In genomic region chr14:58100735-58101368, GRCh38 we compare ENCODE assay signal across 19 cellular contexts. TPM values are rescaled to one million over a fixed set of nuclear protein-coding genes. Genes with fewer than 3 reads are reported as not detected.
DNase-seq lines count a peak whose midpoint lies in the region; ATAC-seq and TF ChIP-seq lines count a peak whose summit lies in the region.
"Had no signal": no experiment of that assay in that cellular context is flagged by ENCODE, and none has a peak within 500 bp of the region (broad histone marks: within the 10 kb centered on the region; RNA-seq: fewer than 3 reads in every experiment).

No MANE protein-coding gene starts in this region.

- H3K4me3 ChIP-seq in MG63 (no peak overlapping the region), mammary epithelial cell (replicated peaks in 1 of 3; ENCODE audit: insufficient read depth in 1 of 3, low read depth in 2 of 3, low read length in 3 of 3) (no peak overlapping the region), trophoblast cell (ENCODE audit: low read depth, low read length) (no peak overlapping the region)
- H3K4me3 ChIP-seq: BLaER1, smooth muscle cell had no signal

- DNase-seq in Daoy (ENCODE audit: low read depth) (peak; percentile 71), MG63 (peak; percentile 34), mammary epithelial cell (peak; percentile 11), myocyte (ENCODE audit: low read depth) (peak; percentile 16), islet precursor cell (no peak), trophoblast cell (no peak)
- DNase-seq: activated CD4-positive, CD25-positive, alpha-beta regulatory T cell; activated CD8-positive, alpha-beta memory T cell treated with anti-CD3 and anti-CD28 coated beads, Interleukin-2, amount 10 ng/mL, durations not matched to agents 7 days and 5 days; activated gamma-delta T cell treated with Interleukin-2 at 50 U/mL for 16 hours; DMS79; endodermal cell; glutamatergic neuron; NCI-H1930; NCI-H524; stimulated activated naive CD8-positive, alpha-beta T cell treated with anti-CD3 and anti-CD28 coated beads, Interleukin-15, Interleukin-2, amounts not matched to agents 100 U/mL and 50 U/mL, for 24 hours had no signal

- H4K91ac ChIP-seq in trophoblast cell (ENCODE audit: low read depth, low read length) = no peak overlapping the region

- no peak overlapping the region for H2BK120ac ChIP-seq in trophoblast cell (ENCODE audit: insufficient read depth, low read length, poor library complexity)

- in situ Hi-C loops in mammary epithelial cell (cut with MboI; ENCODE audit: low sequenced_read_pairs in 2 of 2) = loop anchor here (25.0 kb wide), 3 partner anchors 161 to 961 kb away; no protein-coding TSS in a partner anchor

- H3K18ac ChIP-seq in trophoblast cell (ENCODE audit: low read length) = no peak overlapping the region

- H3K27ac ChIP-seq in mammary epithelial cell (ENCODE audit: insufficient read depth, low read depth, low read length) (no peak overlapping the region), trophoblast cell (ENCODE audit: low read depth, low read length) (no peak overlapping the region)
- H3K27ac ChIP-seq: BLaER1 had no signal

- H2AK5ac ChIP-seq in trophoblast cell (ENCODE audit: low read length) = no peak overlapping the region

- dilution Hi-C loops in mammary epithelial cell (cut with HindIII; ENCODE audit: low sequenced_read_pairs) = no loop called here

- no peak overlapping the region for H3K23ac ChIP-seq in trophoblast cell (ENCODE audit: low read length)

- no peaks in the 10 kb centered on the region for H4K20me1 ChIP-seq in mammary epithelial cell (ENCODE audit: insufficient read depth, low read length)
- H4K20me1 ChIP-seq: BLaER1 had no signal

- CTCF ChIA-PET in mammary epithelial cell (lab: Charles Lee; ENCODE audit: low non-redundant PET) = no interaction called here

- no peak overlapping the region for H3K14ac ChIP-seq in trophoblast cell (ENCODE audit: low read length)

- H3K79me1 ChIP-seq in trophoblast cell (ENCODE audit: low read length) = no peaks in the 10 kb centered on the region

- H3K27me3 ChIP-seq in MG63 (no peaks in the 10 kb centered on the region), mammary epithelial cell (ENCODE audit: insufficient read depth, low read length) (no peaks in the 10 kb centered on the region), trophoblast cell (ENCODE audit: insufficient read depth, low read length) (no peaks in the 10 kb centered on the region)
- H3K27me3 ChIP-seq: BLaER1 had no signal

- H3K9ac ChIP-seq in mammary epithelial cell (ENCODE audit: insufficient read depth, low read length) (no peak overlapping the region), trophoblast cell (ENCODE audit: low read length) (no peak overlapping the region)
- H3K9ac ChIP-seq: BLaER1 had no signal

- H3K4me2 ChIP-seq in mammary epithelial cell (ENCODE audit: insufficient read depth, low read depth, low read length) = no peak overlapping the region
- H3K4me2 ChIP-seq in trophoblast cell (ENCODE audit: low read length) = no peak overlapping the region
- H3K4me2 ChIP-seq: BLaER1, smooth muscle cell had no signal

- BruUV-seq in mammary epithelial cell (replicated peaks; lab: Mats Ljungman, UMichigan) = no TSS peak

- H4K12ac ChIP-seq in trophoblast cell (ENCODE audit: low read depth, low read length) = no peak overlapping the region

- no peaks in the 10 kb centered on the region for H3K4me1 ChIP-seq in mammary epithelial cell (ENCODE audit: insufficient read depth, low read length)
- no peaks in the 10 kb centered on the region for H3K4me1 ChIP-seq in trophoblast cell (ENCODE audit: control insufficient read depth in 1 of 2, insufficient read depth in 2 of 2, low read length in 2 of 2)

- no peak for TF ChIP-seq CTCF in mammary epithelial cell (conservative IDR thresholded peaks at IDR 0.05 in 1 of 2, IDR thresholded peaks at IDR 0.05 in 1 of 2; ENCODE audit: extremely low read depth in 1 of 2, insufficient read depth in 1 of 2, low read depth in 1 of 2, low read length in 2 of 2)

- H3K36me3 ChIP-seq in MG63 (no peaks in the 10 kb centered on the region), mammary epithelial cell (ENCODE audit: insufficient read depth, low read length) (no peaks in the 10 kb centered on the region), trophoblast cell (ENCODE audit: control insufficient read depth in 1 of 2, insufficient read depth in 2 of 2, low read length in 2 of 2) (no peaks in the 10 kb centered on the region)
- H3K36me3 ChIP-seq: BLaER1 had no signal

- WGBS in mammary epithelial cell (ENCODE audit: low coverage, missing lambda C conversion rate) = 74% methylated on average over 3 of the region's 4 CpGs
- no CpG with 5 or more reads among the region's 4 CpGs for WGBS in trophoblast cell (ENCODE audit: extremely low coverage, insufficient coverage, insufficient read length)

- no peak overlapping the region for H4K8ac ChIP-seq in trophoblast cell (ENCODE audit: low read depth, low read length)

- H3K9me3 ChIP-seq in MG63 = no peaks in the 10 kb centered on the region
- no peaks in the 10 kb centered on the region for H3K9me3 ChIP-seq in mammary epithelial cell (replicated peaks; ENCODE audit: insufficient read depth, low read length)
- no peaks in the 10 kb centered on the region for H3K9me3 ChIP-seq in trophoblast cell (ENCODE audit: insufficient read depth, low read depth, low read length)
- H3K9me3 ChIP-seq: BLaER1 had no signal

- ATAC-seq in HG03139 (IDR thresholded peaks at IDR 0.05; ENCODE audit: unreplicated experiment) = no peak
- no peak for ATAC-seq in GM18517 (IDR thresholded peaks at IDR 0.05; ENCODE audit: unreplicated experiment)
- ATAC-seq: activated CD8-positive, alpha-beta memory T cell treated with anti-CD3 and anti-CD28 coated beads, Interleukin-2, amount 10 ng/mL, durations not matched to agents 7 days and 5 days; stimulated activated naive CD8-positive, alpha-beta T cell treated with anti-CD3 and anti-CD28 coated beads, Interleukin-15, Interleukin-2, amounts not matched to agents 100 U/mL and 50 U/mL, for 24 hours had no signal

- intact Hi-C loops in mammary epithelial cell (cut with micrococcal nuclease) = no loop called here

- no peak overlapping the region for H2BK12ac ChIP-seq in trophoblast cell (ENCODE audit: low read length)

- H3K79me2 ChIP-seq in mammary epithelial cell (ENCODE audit: insufficient read depth, low read length) = no peaks in the 10 kb centered on the region
- H3K79me2 ChIP-seq in trophoblast cell (ENCODE audit: control insufficient read depth, insufficient read depth, low read length, poor library complexity) = no peaks in the 10 kb centered on the region

- H2BK5ac ChIP-seq in trophoblast cell (ENCODE audit: low read depth, low read length, poor library complexity) = no peak overlapping the region

- H2AFZ ChIP-seq in mammary epithelial cell (ENCODE audit: low read depth, low read length) (no peak overlapping the region), trophoblast cell (ENCODE audit: insufficient read depth, low read length, poor library complexity) (no peak overlapping the region)

- no peak overlapping the region for H3K4ac ChIP-seq in trophoblast cell (ENCODE audit: low read depth, low read length)

RNA-seq across cellular contexts. Expression of gene ARMH4, which starts 51.2 kb away (rescaled TPM):
- total RNA-seq in Daoy (2014; rRNA removed; shearing (Covaris generic)) = 2.9 and 3.3 TPM in 2 replicates
- total RNA-seq in MG63 (2014; rRNA removed; shearing (Covaris generic); ENCODE audit: low replicate concordance) = 1.9 TPM in 1 of 2 replicates, not detected in the other
- 1 to 10 TPM; 1.5 to 3.3 TPM for total RNA-seq in mammary epithelial cell
- 0.46 TPM for polyA plus RNA-seq in mammary epithelial cell
- polyA minus RNA-seq in mammary epithelial cell = 13.6 TPM
- 1.1 and 1.4 TPM in 2 replicates for total RNA-seq in myocyte
- polyA plus RNA-seq in myocyte (2012) = 3.4 TPM
- 3.8 and 4.1 TPM in 2 replicates for polyA plus RNA-seq in trophoblast cell (2013)
- total RNA-seq: activated CD8-positive, alpha-beta memory T cell treated with anti-CD3 and anti-CD28 coated beads, Interleukin-2, amount 10 ng/mL, durations not matched to agents 7 days and 5 days had no signal

Comparison
In these comparisons a context has a peak if more than half of its experiments do, and no peak if none do; other contexts are left out.
1. DNase-seq: peak in Daoy (single experiment), MG63 (single experiment), mammary epithelial cell (single experiment) and myocyte (single experiment); none in islet precursor cell (single experiment) and trophoblast cell (0 of 2).